ENCODE assay signal across 23 cellular contexts in genomic region chr9:123561055-123561454, GRCh38.
DNase-seq lines count a peak whose midpoint lies in the region; ATAC-seq, FAIRE-seq and TF ChIP-seq lines count a peak whose summit lies in the region.
"Had no signal": no experiment of that assay in that cellular context is flagged by ENCODE, and none has a peak within 500 bp of the region (broad histone marks: within the 10 kb centered on the region; RNA-seq: fewer than 3 reads in every experiment).

No MANE protein-coding gene starts in this region.

- H3K9ac ChIP-seq in H1 (replicated peaks in 1 of 4; ENCODE audit: extremely low read depth in 1 of 4, low read depth in 3 of 4, low read length in 3 of 4) (no peak overlapping the region), colonic mucosa (ENCODE audit: low read depth in 2 of 2, low read length in 2 of 2) (no peak overlapping the region)

- H3K36me3 ChIP-seq in H1 (ENCODE audit: control insufficient read depth in 2 of 4, insufficient read depth in 4 of 4, low read length in 3 of 4) (peaks cover 0 to 4% (median 0%) of the 10 kb centered on the region in 4 experiments; a peak in 1 of 8 replicates), colonic mucosa (no peaks in the 10 kb centered on the region)
- peaks cover 0 to 9% (median 0%) of the 10 kb centered on the region in 3 experiments for H3K36me3 ChIP-seq in naive thymus-derived CD4-positive, alpha-beta T cell (ENCODE audit: control insufficient read depth in 2 of 3, insufficient read depth in 3 of 3, low read length in 3 of 3)

- TF ChIP-seq CTCF in H1 (IDR thresholded peaks at IDR 0.05; ENCODE audit: control extremely low read depth in 1 of 3, insufficient read depth in 1 of 3, low read depth in 1 of 3, low read length in 3 of 3) (no peak), colonic mucosa (IDR thresholded peaks at IDR 0.05) (no peak)

- peak overlapping the region; percentile 16; the same call in 1 of the 2 replicates for H2BK15ac ChIP-seq in H1 (ENCODE audit: low read length)

- H3K27ac ChIP-seq in H1 (ENCODE audit: low read depth, low read length) (no peak overlapping the region), colonic mucosa (no peak overlapping the region)
- no peak overlapping the region for H3K27ac ChIP-seq in naive thymus-derived CD4-positive, alpha-beta T cell (ENCODE audit: low read depth, low read length)
- H3K27ac ChIP-seq: upper lobe of right lung had no signal

- H3K79me2 ChIP-seq in H1 (ENCODE audit: control insufficient read depth in 1 of 2, insufficient read depth in 2 of 2, low read length in 2 of 2) = no peaks in the 10 kb centered on the region

- peaks cover 15 to 61% (median 48%) of the 10 kb centered on the region in 5 donors for H3K36me3 Mint-ChIP-seq in naive thymus-derived CD4-positive, alpha-beta T cell
- H3K36me3 Mint-ChIP-seq in activated CD4-positive, alpha-beta T cell treated with anti-CD3 and anti-CD28 coated beads, Interleukin-2, amount 10 ng/mL, durations not matched to agents 24 days and 14 days (ENCODE audit: low read depth) = peaks cover 8% of the 10 kb centered on the region

- H4K8ac ChIP-seq in H1 (ENCODE audit: extremely low read depth, insufficient read depth, low read length) = no peak overlapping the region

- no peak overlapping the region for H3K4me3 ChIP-seq in H1 (ENCODE audit: extremely low read depth in 1 of 4, insufficient read depth in 2 of 4, low read depth in 3 of 4, low read length in 4 of 4)
- no peak overlapping the region for H3K4me3 ChIP-seq in naive thymus-derived CD4-positive, alpha-beta T cell (ENCODE audit: low read length)
- H3K4me3 ChIP-seq in colonic mucosa = no peak overlapping the region
- H3K4me3 ChIP-seq: upper lobe of right lung had no signal

- no peak overlapping the region for H3K14ac ChIP-seq in H1 (ENCODE audit: insufficient read length)

- no peak overlapping the region for H3K27ac Mint-ChIP-seq in naive thymus-derived CD4-positive, alpha-beta T cell
- H3K27ac Mint-ChIP-seq in activated CD4-positive, alpha-beta T cell treated with anti-CD3 and anti-CD28 coated beads, Interleukin-2, amount 10 ng/mL, durations not matched to agents 24 days and 14 days = no peak overlapping the region

- no peaks in the 10 kb centered on the region for H3K27me3 Mint-ChIP-seq in naive thymus-derived CD4-positive, alpha-beta T cell
- no peaks in the 10 kb centered on the region for H3K27me3 Mint-ChIP-seq in activated CD4-positive, alpha-beta T cell treated with anti-CD3 and anti-CD28 coated beads, Interleukin-2, amount 10 ng/mL, durations not matched to agents 24 days and 14 days
- H3K27me3 Mint-ChIP-seq: central memory CD8-positive, alpha-beta T cell had no signal

- DNase-seq in COR-L47 (lab: John Stamatoyannopoulos, UW) (peak; percentile 81), NCI-H1105 (lab: John Stamatoyannopoulos, UW) (peak; percentile 86), NCI-H345 (lab: John Stamatoyannopoulos, UW) (peak; percentile 49), H1 (ENCODE audit: low read depth in 1 of 2, low spot score in 2 of 2) (peak in 1 of 2 experiments; percentile 36), colonic mucosa (no peak), SW 1271 (lab: John Stamatoyannopoulos, UW) (no peak)
- no peak for DNase-seq in naive thymus-derived CD4-positive, alpha-beta T cell
- no peak for DNase-seq in activated CD4-positive, alpha-beta T cell treated with anti-CD3 and anti-CD28 coated beads, Interleukin-2, amount 10 ng/mL, durations not matched to agents 24 days and 14 days
- DNase-seq: activated effector memory CD4-positive, alpha-beta T cell treated with anti-CD3 and anti-CD28 coated beads, Interleukin-2, amount 50 U/mL, for 16 hours; anterior cingulate cortex; C1 segment of cervical spinal cord; left cardiac atrium; NCI-H2227 treated with DMSO at 0.1 percent for 48 hours; occipital lobe; PC-3; right cardiac atrium; stimulated activated naive CD8-positive, alpha-beta T cell treated with anti-CD3 and anti-CD28 coated beads, Interleukin-15, Interleukin-2, amounts not matched to agents 100 U/mL and 50 U/mL, for 24 hours; T-helper 9 cell; upper lobe of right lung had no signal

- peak overlapping the region; percentile 8; the same call in 1 of the 2 replicates for H2BK5ac ChIP-seq in H1 (ENCODE audit: low read depth, low read length)

- POLR2A ChIA-PET in H1 (lab: Charles Lee; ENCODE audit: partially characterized antibody) = no interaction called here
- POLR2A ChIA-PET in naive thymus-derived CD4-positive, alpha-beta T cell (lab: Charles Lee) = no interaction called here

- no peak for TF ChIP-seq EP300 in H1 (IDR thresholded peaks at IDR 0.05; ENCODE audit: borderline replicate concordance in 1 of 2, low read depth in 2 of 2, low read length in 2 of 2)

- no peak overlapping the region for H2BK20ac ChIP-seq in H1 (ENCODE audit: low read length)

- H3K56ac ChIP-seq in H1 (replicated peaks; ENCODE audit: insufficient read length, low read depth, low read length) = no peak overlapping the region

- H3K9me3 ChIP-seq in H1 (ENCODE audit: insufficient read depth in 2 of 2, low read depth in 1 of 2, low read length in 1 of 2) (no peaks in the 10 kb centered on the region), colonic mucosa (no peaks in the 10 kb centered on the region)
- H3K9me3 ChIP-seq in naive thymus-derived CD4-positive, alpha-beta T cell (ENCODE audit: control insufficient read depth in 2 of 3, low read length in 3 of 3) = no peaks in the 10 kb centered on the region
- H3K9me3 ChIP-seq: upper lobe of right lung had no signal

- WGBS in H1 (ENCODE audit: extremely low coverage in 1 of 2, insufficient coverage in 1 of 2, insufficient read length in 1 of 2, insufficient replicate concordance in 2 of 2, low coverage in 1 of 2, low lambda C conversion rate in 2 of 2, missing lambda C conversion rate in 1 of 2), 2 experiments = 30% methylated on average over 6 of the region's 6 CpGs; no CpG with 5 or more reads in 1 of the 2 experiments

- no peak overlapping the region for H3K23ac ChIP-seq in H1 (ENCODE audit: insufficient read length)

- H3K9me3 Mint-ChIP-seq in naive thymus-derived CD4-positive, alpha-beta T cell = peaks cover 0 to 5% (median 0%) of the 10 kb centered on the region in 11 donors
- H3K9me3 Mint-ChIP-seq in activated CD4-positive, alpha-beta T cell treated with anti-CD3 and anti-CD28 coated beads, Interleukin-2, amount 10 ng/mL, durations not matched to agents 24 days and 14 days = peaks cover 12% of the 10 kb centered on the region
- H3K9me3 Mint-ChIP-seq: central memory CD8-positive, alpha-beta T cell had no signal

- no peak overlapping the region for H2BK120ac ChIP-seq in H1 (replicated peaks; ENCODE audit: low read depth, low read length)

- no peak overlapping the region for H2BK12ac ChIP-seq in H1 (ENCODE audit: low read depth, low read length)

- no peaks in the 10 kb centered on the region for H4K20me1 ChIP-seq in H1 (replicated peaks in 1 of 2; ENCODE audit: control insufficient read depth in 1 of 2, insufficient read depth in 2 of 2, low read length in 2 of 2)

- no peak overlapping the region for H3K4ac ChIP-seq in H1 (replicated peaks; ENCODE audit: insufficient read length, low read depth, low read length)

- H3K4me3 Mint-ChIP-seq in naive thymus-derived CD4-positive, alpha-beta T cell = no peak overlapping the region
- H3K4me3 Mint-ChIP-seq in activated CD4-positive, alpha-beta T cell treated with anti-CD3 and anti-CD28 coated beads, Interleukin-2, amount 10 ng/mL, durations not matched to agents 24 days and 14 days = no peak overlapping the region
- H3K4me3 Mint-ChIP-seq: central memory CD8-positive, alpha-beta T cell had no signal

- TF ChIP-seq RAD21 in H1 (IDR thresholded peaks at IDR 0.05 in 1 of 2, conservative IDR thresholded peaks at IDR 0.05 in 1 of 2; ENCODE audit: low read depth in 2 of 2, low read length in 2 of 2) = no peak; a peak in 1 of 4 replicates

- CTCF ChIA-PET in H1 (lab: Charles Lee; ENCODE audit: partially characterized antibody) = interaction anchor here (1.5 kb wide), 1 partner anchor 10 kb away, joined by 4 read pairs; no protein-coding TSS in a partner anchor
- CTCF ChIA-PET in naive thymus-derived CD4-positive, alpha-beta T cell (lab: Charles Lee) = no interaction called here

- no peak overlapping the region; the same call in 1 of the 2 replicates for H3K18ac ChIP-seq in H1 (ENCODE audit: extremely low read depth, low read length)

- no peak overlapping the region for H2AK5ac ChIP-seq in H1 (ENCODE audit: low read depth, low read length)

- ATAC-seq in naive thymus-derived CD4-positive, alpha-beta T cell = no peak
- ATAC-seq: activated CD4-positive, CD25-positive, alpha-beta regulatory T cell treated with anti-CD3 and anti-CD28 coated beads, Interleukin-2, amount 50 U/mL, for 24 hours; left cardiac atrium; PC-3; right cardiac atrium; stimulated activated naive CD8-positive, alpha-beta T cell treated with anti-CD3 and anti-CD28 coated beads, Interleukin-15, Interleukin-2, amounts not matched to agents 100 U/mL and 50 U/mL, for 24 hours; upper lobe of right lung had no signal

- no peaks in the 10 kb centered on the region for H3K79me1 ChIP-seq in H1 (ENCODE audit: low read depth, low read length)

- H3K4me1 ChIP-seq in H1 (replicated peaks in 1 of 4; ENCODE audit: control insufficient read depth in 3 of 4, insufficient read depth in 4 of 4, low read length in 3 of 4) (peaks cover 0 to 9% (median 3%) of the 10 kb centered on the region in 4 experiments; a peak in 5 of 7 replicates), colonic mucosa (no peaks in the 10 kb centered on the region)
- H3K4me1 ChIP-seq in naive thymus-derived CD4-positive, alpha-beta T cell (ENCODE audit: control insufficient read depth in 2 of 2, insufficient read depth in 2 of 2, low read length in 2 of 2) = peaks cover 0 to 3% of the 10 kb centered on the region in 2 donors

- intact Hi-C loops in naive thymus-derived CD4-positive, alpha-beta T cell (cut with micrococcal nuclease) = no loop called here
- intact Hi-C loops in colonic mucosa (cut with DNase I) = no loop called here
- intact Hi-C loops in activated CD4-positive, alpha-beta T cell treated with anti-CD3 and anti-CD28 coated beads, Interleukin-2, amount 10 ng/mL, durations not matched to agents 24 days and 14 days (cut with micrococcal nuclease) = loop anchor here (5.0 kb wide), 1 partner anchor 81 kb away; no protein-coding TSS in a partner anchor

- no peak overlapping the region for H4K5ac ChIP-seq in H1 (ENCODE audit: insufficient read length, low read depth, low read length)

- H2AFZ ChIP-seq in H1 (ENCODE audit: low read length) = no peak overlapping the region

- peaks cover 0 to 20% (median 5%) of the 10 kb centered on the region in 7 donors for H3K4me1 Mint-ChIP-seq in naive thymus-derived CD4-positive, alpha-beta T cell
- peaks cover 15% of the 10 kb centered on the region for H3K4me1 Mint-ChIP-seq in activated CD4-positive, alpha-beta T cell treated with anti-CD3 and anti-CD28 coated beads, Interleukin-2, amount 10 ng/mL, durations not matched to agents 24 days and 14 days

- no peaks in the 10 kb centered on the region for H3K23me2 ChIP-seq in H1 (ENCODE audit: low read depth, low read length)

- no peaks in the 10 kb centered on the region for H3K27me3 ChIP-seq in H1 (replicated peaks in 1 of 4; ENCODE audit: control insufficient read depth in 3 of 4, extremely low read depth in 1 of 4, insufficient read depth in 3 of 4, low read length in 3 of 4)
- H3K27me3 ChIP-seq in naive thymus-derived CD4-positive, alpha-beta T cell (ENCODE audit: control insufficient read depth in 2 of 2, insufficient read depth in 2 of 2, low read length in 2 of 2) = no peaks in the 10 kb centered on the region
- H3K27me3 ChIP-seq in colonic mucosa = no peaks in the 10 kb centered on the region
- H3K27me3 ChIP-seq: upper lobe of right lung had no signal

- TF ChIP-seq POLR2A in H1 (IDR thresholded peaks at IDR 0.05; ENCODE audit: control extremely low read depth in 1 of 2, low read depth in 2 of 2, low read length in 2 of 2) = no peak

- FAIRE-seq in H1 (lab: Jason Lieb, UNC) = peak; percentile 39
- FAIRE-seq: endometrium, HTR-8/SVneo had no signal

- H4K91ac ChIP-seq in H1 (replicated peaks; ENCODE audit: insufficient read length, low read length) = no peak overlapping the region

- peak overlapping the region; percentile 19 to 25; a peak in 2 of 4 replicates for H3K4me2 ChIP-seq in H1 (ENCODE audit: insufficient read depth in 1 of 2, low read depth in 2 of 2, low read length in 2 of 2)

Comparison
In these comparisons a context has a peak if more than half of its experiments do, and no peak if none do; other contexts are left out.
1. DNase-seq: peak in COR-L47 (single experiment), NCI-H1105 (single experiment) and NCI-H345 (single experiment); none in naive thymus-derived CD4-positive, alpha-beta T cell (0 of 9), colonic mucosa (single experiment), SW 1271 (0 of 2) and activated CD4-positive, alpha-beta T cell treated with anti-CD3 and anti-CD28 coated beads, Interleukin-2, amount 10 ng/mL, durations not matched to agents 24 days and 14 days (single experiment).